ENCODE assay signal across 15 cellular contexts in genomic region chr6:16333580-16333979, GRCh38.
DNase-seq lines count a peak whose midpoint lies in the region; FAIRE-seq and TF ChIP-seq lines count a peak whose summit lies in the region.
"Had no signal": no experiment of that assay in that cellular context is flagged by ENCODE, and none has a peak within 500 bp of the region (broad histone marks: within the 10 kb centered on the region; RNA-seq: fewer than 3 reads in every experiment).

No MANE protein-coding gene starts in this region.

- no peak overlapping the region for H3K9ac ChIP-seq in liver (ENCODE audit: low read depth in 1 of 2, low read length in 2 of 2)
- H3K9ac ChIP-seq: BLaER1 had no signal

- WGBS in liver, result 49% methylated on average over 3 of the region's 3 CpGs

- in situ Hi-C loops in ACHN (cut with HindIII; ENCODE audit: low pct_ligation_motif_present, low pct_unique_long_range_greater_than_20kb, low sequenced_read_pairs), result no loop called here

- peaks cover 0 to 18% (median 10%) of the 10 kb centered on the region in 4 donors for H3K4me1 ChIP-seq in liver (ENCODE audit: control insufficient read depth in 4 of 4, insufficient read depth in 4 of 4, low read length in 3 of 4)

- DNase-seq in ACHN (peak; percentile 68), LNCaP clone FGC (ENCODE audit: low read depth) (peak; percentile 74), bronchial epithelial cell (ENCODE audit: low read depth) (peak; percentile 93), hepatic stellate cell (ENCODE audit: low spot score) (no peak), T-helper 1 cell (no peak), NCI-H510A treated with DMSO at 0.1 percent for 48 hours (lab: John Stamatoyannopoulos, UW) (no peak)
- DNase-seq in central memory CD4-positive, alpha-beta T cell, result no peak
- DNase-seq: activated CD8-positive, alpha-beta memory T cell treated with anti-CD3 and anti-CD28 coated beads for 24 hours; effector CD8-positive, alpha-beta T cell; NCI-H1092; stimulated activated CD4-positive, alpha-beta T cell treated with anti-CD3 and anti-CD28 coated beads, Interleukin-2, amount 100 ng/mL, for 48 hours; stimulated activated naive CD8-positive, alpha-beta T cell treated with anti-CD3 and anti-CD28 coated beads, Interleukin-15, amount 100 ng/mL, for 72 hours had no signal

- TF ChIP-seq CTCF in LNCaP clone FGC (IDR thresholded peaks at IDR 0.05; ENCODE audit: control insufficient read depth, extremely low read depth, insufficient read depth) (no peak), bronchial epithelial cell (IDR thresholded peaks at IDR 0.05; ENCODE audit: insufficient read depth, low read length, severe bottlenecking) (no peak), liver (IDR thresholded peaks at IDR 0.05; ENCODE audit: low read depth, low read length, missing input control) (no peak)

- no peaks in the 10 kb centered on the region for H3K9me3 ChIP-seq in liver (ENCODE audit: control insufficient read depth in 4 of 4, low read length in 3 of 4)
- H3K9me3 ChIP-seq: BLaER1, neutrophil had no signal

- no peak for FAIRE-seq in bronchial epithelial cell (lab: Jason Lieb, UNC)

- H3K4me3 ChIP-seq in LNCaP clone FGC (ENCODE audit: low read depth, low read length) (no peak overlapping the region), bronchial epithelial cell (ENCODE audit: low read depth, low read length) (no peak overlapping the region), liver (ENCODE audit: low read depth in 1 of 3, low read length in 3 of 3) (no peak overlapping the region)
- H3K4me3 ChIP-seq: BLaER1 had no signal

- no peak for TF ChIP-seq RAD21 in liver (IDR thresholded peaks at IDR 0.05)

- H3K27me3 ChIP-seq in bronchial epithelial cell (ENCODE audit: control insufficient read depth, insufficient read depth, low read length) (no peaks in the 10 kb centered on the region), liver (ENCODE audit: control insufficient read depth in 4 of 4, insufficient read depth in 4 of 4, low read length in 3 of 4) (no peaks in the 10 kb centered on the region)
- H3K27me3 ChIP-seq: BLaER1, neutrophil had no signal

- H3K36me3 ChIP-seq in bronchial epithelial cell (ENCODE audit: control insufficient read depth, insufficient read depth, low read length), result no peaks in the 10 kb centered on the region
- H3K36me3 ChIP-seq in liver (ENCODE audit: control insufficient read depth in 4 of 4, insufficient read depth in 3 of 4, low read depth in 1 of 4, low read length in 3 of 4), result no peaks in the 10 kb centered on the region
- H3K36me3 ChIP-seq: BLaER1 had no signal

- H3K27ac ChIP-seq in liver (ENCODE audit: low read depth in 1 of 2, low read length in 2 of 2), result no peak overlapping the region
- H3K27ac ChIP-seq: BLaER1, neutrophil had no signal

TF ChIP-seq in liver, 16 proteins besides CTCF, POLR2A, EP300 and RAD21:
- TF ChIP-seq HNF4A (conservative IDR thresholded peaks at IDR 0.05), result peak; percentile 13 to 47
- TF ChIP-seq FOXA1 (IDR thresholded peaks at IDR 0.05), result no peak
- TF ChIP-seq RXRA (IDR thresholded peaks at IDR 0.05), result peak; percentile 12 to 44
- TF ChIP-seq, protein P1, sequence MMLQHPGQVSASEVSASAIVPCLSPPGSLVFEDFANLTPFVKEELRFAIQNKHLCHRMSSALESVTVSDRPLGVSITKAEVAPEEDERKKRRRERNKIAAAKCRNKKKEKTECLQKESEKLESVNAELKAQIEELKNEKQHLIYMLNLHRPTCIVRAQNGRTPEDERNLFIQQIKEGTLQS (IDR thresholded peaks at IDR 0.05), result no peak

Comparison
In these comparisons a context has a peak if more than half of its experiments do, and no peak if none do; other contexts are left out.
1. DNase-seq: peak in ACHN (single experiment), LNCaP clone FGC (single experiment) and bronchial epithelial cell (single experiment); none in hepatic stellate cell (single experiment), T-helper 1 cell (0 of 5), NCI-H510A treated with DMSO at 0.1 percent for 48 hours (single experiment) and central memory CD4-positive, alpha-beta T cell (single experiment).